ENCODE assay signal across 1 cellular context in the genomic region with DNA sequence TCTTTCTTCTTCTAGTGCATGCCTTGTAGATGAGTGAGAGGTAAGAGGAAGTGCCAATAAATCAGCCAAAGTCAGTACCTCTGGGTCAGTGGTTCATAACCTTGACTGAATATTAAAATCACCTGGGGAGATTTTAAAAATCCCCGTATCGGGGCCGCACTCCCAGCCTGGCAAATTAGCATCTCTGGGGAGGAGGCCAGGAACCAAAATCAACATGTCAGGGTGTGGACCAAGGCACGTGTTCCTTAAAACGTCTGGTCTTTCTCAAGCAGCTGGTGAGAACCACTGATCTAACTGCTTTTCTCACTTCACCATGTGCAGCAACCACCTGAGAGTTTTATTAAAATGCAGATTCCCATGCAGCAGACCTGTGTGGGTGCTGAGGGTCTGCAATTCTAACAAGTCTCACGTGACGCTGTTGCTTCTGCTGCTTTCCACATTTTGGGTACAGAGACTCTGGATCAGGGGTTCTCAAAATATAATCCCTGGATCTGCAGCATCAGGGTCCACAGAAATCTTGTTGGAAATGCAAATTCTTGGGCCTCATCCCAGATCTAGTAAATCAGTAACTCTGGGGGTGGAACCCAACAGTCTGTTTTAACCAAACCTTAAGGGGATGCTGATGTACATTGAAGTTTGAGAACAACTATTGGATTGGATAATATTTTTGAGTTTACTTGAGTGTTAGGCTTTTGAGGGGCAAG.
TF ChIP-seq lines count a peak whose summit lies in the region.

No MANE protein-coding gene starts in this region.

TF ChIP-seq in HepG2, 621 proteins besides CTCF, POLR2A, EP300 and RAD21:
- TF ChIP-seq NCOA2 (CRISPR knock-in tag; IDR thresholded peaks at IDR 0.05) (no peak), MED13 (CRISPR knock-in tag; IDR thresholded peaks at IDR 0.05) (no peak), KLF11 (CRISPR knock-in tag; IDR thresholded peaks at IDR 0.05) (no peak), PRPF4 (IDR thresholded peaks at IDR 0.05; ENCODE audit: low read depth, low read length, poor library complexity, severe bottlenecking) (no peak)
- TF ChIP-seq, protein P1, sequence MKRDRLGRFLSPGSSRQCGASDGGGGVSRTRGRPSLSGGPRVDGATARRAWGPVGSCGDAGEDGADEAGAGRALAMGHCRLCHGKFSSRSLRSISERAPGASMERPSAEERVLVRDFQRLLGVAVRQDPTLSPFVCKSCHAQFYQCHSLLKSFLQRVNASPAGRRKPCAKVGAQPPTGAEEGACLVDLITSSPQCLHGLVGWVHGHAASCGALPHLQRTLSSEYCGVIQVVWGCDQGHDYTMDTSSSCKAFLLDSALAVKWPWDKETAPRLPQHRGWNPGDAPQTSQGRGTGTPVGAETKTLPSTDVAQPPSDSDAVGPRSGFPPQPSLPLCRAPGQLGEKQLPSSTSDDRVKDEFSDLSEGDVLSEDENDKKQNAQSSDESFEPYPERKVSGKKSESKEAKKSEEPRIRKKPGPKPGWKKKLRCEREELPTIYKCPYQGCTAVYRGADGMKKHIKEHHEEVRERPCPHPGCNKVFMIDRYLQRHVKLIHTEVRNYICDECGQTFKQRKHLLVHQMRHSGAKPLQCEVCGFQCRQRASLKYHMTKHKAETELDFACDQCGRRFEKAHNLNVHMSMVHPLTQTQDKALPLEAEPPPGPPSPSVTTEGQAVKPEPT (CRISPR knock-in tag; IDR thresholded peaks at IDR 0.05; ENCODE audit: low read depth), result no peak
- TF ChIP-seq, protein P2, sequence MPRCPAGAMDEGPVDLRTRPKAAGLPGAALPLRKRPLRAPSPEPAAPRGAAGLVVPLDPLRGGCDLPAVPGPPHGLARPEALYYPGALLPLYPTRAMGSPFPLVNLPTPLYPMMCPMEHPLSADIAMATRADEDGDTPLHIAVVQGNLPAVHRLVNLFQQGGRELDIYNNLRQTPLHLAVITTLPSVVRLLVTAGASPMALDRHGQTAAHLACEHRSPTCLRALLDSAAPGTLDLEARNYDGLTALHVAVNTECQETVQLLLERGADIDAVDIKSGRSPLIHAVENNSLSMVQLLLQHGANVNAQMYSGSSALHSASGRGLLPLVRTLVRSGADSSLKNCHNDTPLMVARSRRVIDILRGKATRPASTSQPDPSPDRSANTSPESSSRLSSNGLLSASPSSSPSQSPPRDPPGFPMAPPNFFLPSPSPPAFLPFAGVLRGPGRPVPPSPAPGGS (CRISPR knock-in tag; IDR thresholded peaks at IDR 0.05), result no peak
- TF ChIP-seq, protein P3, sequence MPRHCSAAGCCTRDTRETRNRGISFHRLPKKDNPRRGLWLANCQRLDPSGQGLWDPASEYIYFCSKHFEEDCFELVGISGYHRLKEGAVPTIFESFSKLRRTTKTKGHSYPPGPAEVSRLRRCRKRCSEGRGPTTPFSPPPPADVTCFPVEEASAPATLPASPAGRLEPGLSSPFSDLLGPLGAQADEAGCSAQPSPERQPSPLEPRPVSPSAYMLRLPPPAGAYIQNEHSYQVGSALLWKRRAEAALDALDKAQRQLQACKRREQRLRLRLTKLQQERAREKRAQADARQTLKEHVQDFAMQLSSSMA (CRISPR knock-in tag; IDR thresholded peaks at IDR 0.05), result no peak
